Comparison of ENCODE assay signal across 19 cellular contexts in genomic region chr2:65452150-65452895, GRCh38. TPM values are rescaled to one million over a fixed set of nuclear protein-coding genes. Genes with fewer than 3 reads are reported as not detected.
DNase-seq lines count a peak whose midpoint lies in the region; ATAC-seq and TF ChIP-seq lines count a peak whose summit lies in the region.
"Had no signal": no experiment of that assay in that cellular context is flagged by ENCODE, and none has a peak within 500 bp of the region (broad histone marks: within the 10 kb centered on the region; RNA-seq: fewer than 3 reads in every experiment).

No MANE protein-coding gene starts in this region.

- H2AFZ ChIP-seq in mammary epithelial cell (ENCODE audit: low read depth, low read length), result no peak overlapping the region
- no peak overlapping the region for H2AFZ ChIP-seq in smooth muscle cell (ENCODE audit: low read depth)

- H3K9ac ChIP-seq in mammary epithelial cell (ENCODE audit: insufficient read depth, low read length) (no peak overlapping the region), smooth muscle cell (ENCODE audit: low read depth) (no peak overlapping the region)

- no peak overlapping the region for H3K4me3 ChIP-seq in mammary epithelial cell (replicated peaks in 1 of 3; ENCODE audit: insufficient read depth in 1 of 3, low read depth in 2 of 3, low read length in 3 of 3)
- no peak overlapping the region for H3K4me3 ChIP-seq in smooth muscle cell
- H3K4me3 ChIP-seq: HAP-1 had no signal

- peaks cover 39% of the 10 kb centered on the region for H3K4me1 ChIP-seq in mammary epithelial cell (ENCODE audit: insufficient read depth, low read length)
- H3K4me1 ChIP-seq in smooth muscle cell (ENCODE audit: low read depth), result peaks cover 9% of the 10 kb centered on the region
- H3K4me1 ChIP-seq: HAP-1 had no signal

- intact Hi-C loops in mammary epithelial cell (cut with micrococcal nuclease), result no loop called here

- in situ Hi-C loops in mammary epithelial cell (cut with MboI; ENCODE audit: low sequenced_read_pairs in 2 of 2), result no loop called here

- no peaks in the 10 kb centered on the region for H3K9me3 Mint-ChIP-seq in stimulated activated memory B cell treated with anti-CD40 and anti-IgM and Interleukin-4, amounts not matched to agents 10 μg/mL and 1 μg/mL and 100 μg/mL, for 72 hours

- no peak overlapping the region for H3K4me2 ChIP-seq in mammary epithelial cell (ENCODE audit: insufficient read depth, low read depth, low read length)
- H3K4me2 ChIP-seq in smooth muscle cell, result no peak overlapping the region

- H3F3A ChIP-seq in smooth muscle cell (ENCODE audit: low read depth), result peaks cover 10% of the 10 kb centered on the region

- H3K27ac Mint-ChIP-seq in stimulated activated memory B cell treated with anti-CD40 and anti-IgM and Interleukin-4, amounts not matched to agents 10 μg/mL and 1 μg/mL and 100 μg/mL, for 72 hours, result no peak overlapping the region

- BruUV-seq in mammary epithelial cell (replicated peaks; lab: Mats Ljungman, UMichigan), result no TSS peak

- 42% methylated on average over 5 of the region's 5 CpGs for WGBS in mammary epithelial cell (ENCODE audit: low coverage, missing lambda C conversion rate)
- 71% methylated on average over 5 of the region's 5 CpGs for WGBS in smooth muscle cell (ENCODE audit: low lambda C conversion rate)

- no peaks in the 10 kb centered on the region for H3K79me2 ChIP-seq in mammary epithelial cell (ENCODE audit: insufficient read depth, low read length)
- no peaks in the 10 kb centered on the region for H3K79me2 ChIP-seq in smooth muscle cell (ENCODE audit: low read depth)

- peaks cover 58% of the 10 kb centered on the region for H3K27me3 Mint-ChIP-seq in stimulated activated memory B cell treated with anti-CD40 and anti-IgM and Interleukin-4, amounts not matched to agents 10 μg/mL and 1 μg/mL and 100 μg/mL, for 72 hours

- no peak overlapping the region for H3K4me3 Mint-ChIP-seq in stimulated activated memory B cell treated with anti-CD40 and anti-IgM and Interleukin-4, amounts not matched to agents 10 μg/mL and 1 μg/mL and 100 μg/mL, for 72 hours

- H3K36me3 ChIP-seq in mammary epithelial cell (ENCODE audit: insufficient read depth, low read length) (no peaks in the 10 kb centered on the region), smooth muscle cell (ENCODE audit: low read depth) (no peaks in the 10 kb centered on the region)
- H3K36me3 ChIP-seq: HAP-1 had no signal

- TF ChIP-seq CTCF in mammary epithelial cell (conservative IDR thresholded peaks at IDR 0.05 in 1 of 2, IDR thresholded peaks at IDR 0.05 in 1 of 2; ENCODE audit: extremely low read depth in 1 of 2, insufficient read depth in 1 of 2, low read depth in 1 of 2, low read length in 2 of 2) (no peak), smooth muscle cell (IDR thresholded peaks at IDR 0.05; ENCODE audit: borderline replicate concordance, insufficient read depth, poor library complexity, severe bottlenecking) (no peak)

- ATAC-seq in stimulated activated memory B cell treated with anti-CD40 and anti-IgM and Interleukin-4, amounts not matched to agents 10 μg/mL and 1 μg/mL and 100 μg/mL, for 72 hours, result no peak

- H3K27ac ChIP-seq in mammary epithelial cell (ENCODE audit: insufficient read depth, low read depth, low read length), result no peak overlapping the region
- H3K27ac ChIP-seq in smooth muscle cell (ENCODE audit: low read depth), result peak overlapping the region; percentile 54
- H3K27ac ChIP-seq: 22Rv1, C4-2B had no signal

- dilution Hi-C loops in mammary epithelial cell (cut with HindIII; ENCODE audit: low sequenced_read_pairs), result no loop called here

- H3K27me3 ChIP-seq in mammary epithelial cell (ENCODE audit: insufficient read depth, low read length) (no peaks in the 10 kb centered on the region), smooth muscle cell (ENCODE audit: low read depth) (no peaks in the 10 kb centered on the region)

- H3K9me3 ChIP-seq in mammary epithelial cell (replicated peaks; ENCODE audit: insufficient read depth, low read length), result no peaks in the 10 kb centered on the region
- H3K9me3 ChIP-seq in smooth muscle cell (replicated peaks; ENCODE audit: low read depth), result no peaks in the 10 kb centered on the region
- H3K9me3 ChIP-seq: HAP-1 had no signal

- DNase-seq in SIG-M5 treated with dmso at 0.1 percent for 504 hours (lab: John Stamatoyannopoulos, UW; ENCODE audit: unreplicated experiment) (peak; percentile 43), SIG-M5 (lab: John Stamatoyannopoulos, UW) (no peak), mammary epithelial cell (peak; percentile 79), kidney tubule cell (ENCODE audit: low spot score) (peak; percentile 74), smooth muscle cell (lab: John Stamatoyannopoulos, UW; ENCODE audit: unreplicated experiment) (no peak), NCI-H748 (lab: John Stamatoyannopoulos, UW; ENCODE audit: unreplicated experiment) (no peak), midbrain (lab: John Stamatoyannopoulos, UW) (no peak)
- DNase-seq: AML-193, GF-D8, NCI-H1105 treated with DMSO at 0.1 percent for 48 hours, NCI-H1694 treated with DMSO at 0.1 percent for 48 hours, NCI-H2107, NCI-H2227 treated with DMSO at 0.1 percent for 48 hours, NCI-H510A treated with DMSO at 0.1 percent for 48 hours, NCI-H82 had no signal

- CTCF ChIA-PET in mammary epithelial cell (lab: Charles Lee; ENCODE audit: low non-redundant PET), result no interaction called here

- H3K4me1 Mint-ChIP-seq in stimulated activated memory B cell treated with anti-CD40 and anti-IgM and Interleukin-4, amounts not matched to agents 10 μg/mL and 1 μg/mL and 100 μg/mL, for 72 hours, result no peaks in the 10 kb centered on the region

- H4K20me1 ChIP-seq in mammary epithelial cell (ENCODE audit: insufficient read depth, low read length) (no peaks in the 10 kb centered on the region), smooth muscle cell (ENCODE audit: low read depth) (no peaks in the 10 kb centered on the region)

- H3K36me3 Mint-ChIP-seq in stimulated activated memory B cell treated with anti-CD40 and anti-IgM and Interleukin-4, amounts not matched to agents 10 μg/mL and 1 μg/mL and 100 μg/mL, for 72 hours, result no peaks in the 10 kb centered on the region

RNA-seq across cellular contexts. Expression of gene SPRED2, which starts 19.9 kb away (rescaled TPM):
- total RNA-seq in mammary epithelial cell (10 to 100 TPM; 14.7 to 60.6 TPM), smooth muscle cell (18.3 and 21.3 TPM in 2 replicates)
- polyA plus RNA-seq in mammary epithelial cell (40.5 TPM), smooth muscle cell (23.0 and 23.7 TPM in 2 replicates)
- 89.9 TPM for polyA minus RNA-seq in mammary epithelial cell

Comparison
In these comparisons a context has a peak if more than half of its experiments do, and no peak if none do; other contexts are left out.
1. DNase-seq: peak in SIG-M5 treated with dmso at 0.1 percent for 504 hours (single experiment), mammary epithelial cell (single experiment) and kidney tubule cell (single experiment); none in SIG-M5 (single experiment), smooth muscle cell (single experiment), NCI-H748 (single experiment) and midbrain (single experiment).